In genomic region chr9:133357656-133358055, GRCh38 we compare ENCODE assay signal across 11 cellular contexts. TPM values are rescaled to one million over a fixed set of nuclear protein-coding genes. Genes with fewer than 3 reads are reported as not detected.
DNase-seq lines count a peak whose midpoint lies in the region; ATAC-seq, FAIRE-seq and TF ChIP-seq lines count a peak whose summit lies in the region.
"Had no signal": no experiment of that assay in that cellular context is flagged by ENCODE, and none has a peak within 500 bp of the region (broad histone marks: within the 10 kb centered on the region; RNA-seq: fewer than 3 reads in every experiment).

No MANE protein-coding gene starts in this region.

- no peaks in the 10 kb centered on the region for H3K9me3 ChIP-seq in A673 (ENCODE audit: low read depth, low read length, poor library complexity, severe bottlenecking)
- H3K9me3 ChIP-seq in kidney (ENCODE audit: control insufficient read depth in 1 of 2, low read length in 2 of 2) = no peaks in the 10 kb centered on the region
- H3K9me3 ChIP-seq in upper lobe of right lung = no peaks in the 10 kb centered on the region
- no peaks in the 10 kb centered on the region for H3K9me3 ChIP-seq in body of pancreas
- H3K9me3 ChIP-seq: suprapubic skin had no signal

- TF ChIP-seq POLR2A in body of pancreas (IDR thresholded peaks at IDR 0.05) = no peak

- H3K36me3 ChIP-seq in A673 (ENCODE audit: insufficient read depth, low read length, poor library complexity, severe bottlenecking) = peaks cover 29% of the 10 kb centered on the region
- H3K36me3 ChIP-seq in H7 (replicated peaks; ENCODE audit: control insufficient read depth, insufficient read depth, low read length) = peaks cover 18% of the 10 kb centered on the region
- peaks cover 5 to 30% of the 10 kb centered on the region in 2 donors for H3K36me3 ChIP-seq in kidney (ENCODE audit: control insufficient read depth in 1 of 2, insufficient read depth in 2 of 2, low read length in 2 of 2)
- H3K36me3 ChIP-seq in upper lobe of right lung = peaks cover 50% of the 10 kb centered on the region
- peaks cover 0 to 8% of the 10 kb centered on the region in 2 donors for H3K36me3 ChIP-seq in body of pancreas (replicated peaks in 1 of 2; ENCODE audit: insufficient read depth in 1 of 2, low read depth in 2 of 2)

- H3K27ac ChIP-seq in A673 (ENCODE audit: low read depth, low read length, poor library complexity, severe bottlenecking) (no peak overlapping the region), kidney (ENCODE audit: low read depth in 2 of 2, low read length in 2 of 2) (no peak overlapping the region), upper lobe of right lung (no peak overlapping the region), body of pancreas (no peak overlapping the region)

- peak overlapping the region; percentile 83 for H3K4me3 Mint-ChIP-seq in activated T-helper 1 cell treated with anti-CD3 and anti-CD28 coated beads, Interleukin-12 subunit alpha, Interleukin-12 subunit beta, Interleukin-2, Interleukin-4 antibody, amounts not matched to agents 30 ng/mL and 10 ng/mL and 1 ng/mL, durations not matched to agents 14 hours and 24 hours and 36 hours

- H3K4me3 ChIP-seq in A673 (ENCODE audit: low read depth, low read length, poor library complexity, severe bottlenecking) (peak overlapping the region; percentile 93), H7 (ENCODE audit: insufficient read depth, low read depth, low read length) (peak overlapping the region; percentile 81), kidney (ENCODE audit: low read length in 2 of 2) (peak overlapping the region; percentile 49 to 90), upper lobe of right lung (no peak overlapping the region), body of pancreas (no peak overlapping the region)

- H3K4me1 ChIP-seq in A673 (ENCODE audit: insufficient read depth, low read length, poor library complexity, severe bottlenecking) = peaks cover 19% of the 10 kb centered on the region
- peaks cover 4 to 30% of the 10 kb centered on the region in 2 donors for H3K4me1 ChIP-seq in kidney (ENCODE audit: control insufficient read depth in 1 of 2, insufficient read depth in 1 of 2, low read depth in 1 of 2, low read length in 2 of 2)
- H3K4me1 ChIP-seq in upper lobe of right lung = peaks cover 18% of the 10 kb centered on the region
- H3K4me1 ChIP-seq in body of pancreas = peaks cover 49% of the 10 kb centered on the region

- CTCF ChIA-PET in A673 (lab: Charles Lee) = no interaction called here

- no peaks in the 10 kb centered on the region for H3K27me3 Mint-ChIP-seq in activated T-helper 1 cell treated with anti-CD3 and anti-CD28 coated beads, Interleukin-12 subunit alpha, Interleukin-12 subunit beta, Interleukin-2, Interleukin-4 antibody, amounts not matched to agents 30 ng/mL and 10 ng/mL and 1 ng/mL, durations not matched to agents 14 hours and 24 hours and 36 hours (ENCODE audit: insufficient read depth)

- BruUV-seq in A673 (replicated peaks; lab: Mats Ljungman, UMichigan) = no TSS peak

- H3K4me1 Mint-ChIP-seq in activated T-helper 1 cell treated with anti-CD3 and anti-CD28 coated beads, Interleukin-12 subunit alpha, Interleukin-12 subunit beta, Interleukin-2, Interleukin-4 antibody, amounts not matched to agents 30 ng/mL and 10 ng/mL and 1 ng/mL, durations not matched to agents 14 hours and 24 hours and 36 hours (ENCODE audit: low read depth) = peaks cover 43% of the 10 kb centered on the region

- no peak overlapping the region for H3K9ac ChIP-seq in kidney (ENCODE audit: low read length in 2 of 2)

- FAIRE-seq in kidney (lab: Jason Lieb, UNC) = no peak

- DNase-seq in A673 (ENCODE audit: low spot score) = no peak
- no peak for DNase-seq in H7
- DNase-seq in activated T-helper 1 cell treated with anti-CD3 and anti-CD28 coated beads, Interleukin-12 subunit alpha, Interleukin-12 subunit beta, Interleukin-2, Interleukin-4 antibody, amounts not matched to agents 30 ng/mL and 10 ng/mL and 1 ng/mL, durations not matched to agents 14 hours and 24 hours and 36 hours (ENCODE audit: low spot score) = no peak
- no peak for DNase-seq in kidney
- DNase-seq in upper lobe of right lung = no peak
- DNase-seq in NCI-H2107 (lab: John Stamatoyannopoulos, UW) = no peak
- no peak for DNase-seq in body of pancreas
- DNase-seq: activated CD4-positive, alpha-beta T cell treated with anti-CD3 and anti-CD28 coated beads for 48 hours; DMS79 had no signal

- ATAC-seq in upper lobe of right lung = no peak
- ATAC-seq in GM19463 (IDR thresholded peaks at IDR 0.05; ENCODE audit: unreplicated experiment) = no peak
- ATAC-seq in body of pancreas = no peak

- intact Hi-C loops in A673 (cut with micrococcal nuclease; ENCODE audit: unreplicated experiment) (no loop called here), kidney (cut with DNase I) (no loop called here), upper lobe of right lung (cut with DNase I) (no loop called here), body of pancreas (cut with DNase I) (no loop called here)
- intact Hi-C loops in activated T-helper 1 cell treated with anti-CD3 and anti-CD28 coated beads, Interleukin-12 subunit alpha, Interleukin-12 subunit beta, Interleukin-2, Interleukin-4 antibody, amounts not matched to agents 30 ng/mL and 10 ng/mL and 1 ng/mL, durations not matched to agents 14 hours and 24 hours and 36 hours (cut with micrococcal nuclease) = no loop called here

- H3K9me3 Mint-ChIP-seq in activated T-helper 1 cell treated with anti-CD3 and anti-CD28 coated beads, Interleukin-12 subunit alpha, Interleukin-12 subunit beta, Interleukin-2, Interleukin-4 antibody, amounts not matched to agents 30 ng/mL and 10 ng/mL and 1 ng/mL, durations not matched to agents 14 hours and 24 hours and 36 hours = no peaks in the 10 kb centered on the region

- POLR2A ChIA-PET in A673 (lab: Charles Lee; ENCODE audit: low non-redundant PET) = no interaction called here

- H3K27ac Mint-ChIP-seq in activated T-helper 1 cell treated with anti-CD3 and anti-CD28 coated beads, Interleukin-12 subunit alpha, Interleukin-12 subunit beta, Interleukin-2, Interleukin-4 antibody, amounts not matched to agents 30 ng/mL and 10 ng/mL and 1 ng/mL, durations not matched to agents 14 hours and 24 hours and 36 hours = peak overlapping the region; percentile 40

- H3K36me3 Mint-ChIP-seq in activated T-helper 1 cell treated with anti-CD3 and anti-CD28 coated beads, Interleukin-12 subunit alpha, Interleukin-12 subunit beta, Interleukin-2, Interleukin-4 antibody, amounts not matched to agents 30 ng/mL and 10 ng/mL and 1 ng/mL, durations not matched to agents 14 hours and 24 hours and 36 hours (ENCODE audit: low read depth) = peaks cover 30% of the 10 kb centered on the region

- 76 to 79% methylated on average over 3 to 14 of the region's 14 CpGs for WGBS in body of pancreas, 2 donors

- TF ChIP-seq CTCF in A673 (conservative IDR thresholded peaks at IDR 0.05; ENCODE audit: low read depth, low read length) (no peak), kidney (IDR thresholded peaks at IDR 0.05; ENCODE audit: borderline replicate concordance, extremely low read depth, insufficient read depth) (no peak), upper lobe of right lung (IDR thresholded peaks at IDR 0.05) (no peak), body of pancreas (IDR thresholded peaks at IDR 0.05) (no peak)

- H3K27me3 ChIP-seq in A673 (replicated peaks; ENCODE audit: insufficient read depth, low read depth, low read length, poor library complexity) (no peaks in the 10 kb centered on the region), H7 (ENCODE audit: control insufficient read depth, insufficient read depth, low read length) (no peaks in the 10 kb centered on the region), upper lobe of right lung (no peaks in the 10 kb centered on the region), body of pancreas (no peaks in the 10 kb centered on the region)
- H3K27me3 ChIP-seq: suprapubic skin had no signal

RNA-seq across cellular contexts. Expression of gene SURF2, which starts 1.3 kb away (rescaled TPM):
- total RNA-seq in A673 (2021) (35.0 and 42.0 TPM in 2 replicates), kidney (23.5 TPM), upper lobe of right lung (12.0 TPM), body of pancreas (10 to 100 TPM; 20.0 to 27.0 TPM)
- 25.8 and 28.1 TPM in 2 replicates for total RNA-seq in H7 (2014; rRNA removed; shearing (Covaris generic))
- total RNA-seq in activated T-helper 1 cell treated with anti-CD3 and anti-CD28 coated beads, Interleukin-12 subunit alpha, Interleukin-12 subunit beta, Interleukin-2, Interleukin-4 antibody, amounts not matched to agents 30 ng/mL and 10 ng/mL and 1 ng/mL, durations not matched to agents 14 hours and 24 hours and 36 hours = 28.6 and 30.9 TPM in 2 replicates
- 61.2 TPM for polyA plus RNA-seq in kidney (ENCODE audit: insufficient read depth, low read depth, low replicate concordance)

RNA-seq across cellular contexts. Expression of gene SURF1, which starts 1.4 kb away (rescaled TPM):
- total RNA-seq in A673 (2021) (41.6 and 53.3 TPM in 2 replicates), kidney (45.0 TPM), upper lobe of right lung (43.9 TPM), body of pancreas (10 to 100 TPM; 31.0 to 43.1 TPM)
- 30.6 and 31.8 TPM in 2 replicates for total RNA-seq in H7 (2014; rRNA removed; shearing (Covaris generic))
- total RNA-seq in activated T-helper 1 cell treated with anti-CD3 and anti-CD28 coated beads, Interleukin-12 subunit alpha, Interleukin-12 subunit beta, Interleukin-2, Interleukin-4 antibody, amounts not matched to agents 30 ng/mL and 10 ng/mL and 1 ng/mL, durations not matched to agents 14 hours and 24 hours and 36 hours = 36.3 and 37.7 TPM in 2 replicates
- polyA plus RNA-seq in kidney (ENCODE audit: insufficient read depth, low read depth, low replicate concordance) = 165 TPM

RNA-seq across cellular contexts. Expression of gene RPL7A, which starts 9.6 kb away (rescaled TPM):
- total RNA-seq in A673 (2021) (1,920 and 1,940 TPM in 2 replicates), kidney (1,502 TPM), upper lobe of right lung (1,380 TPM), body of pancreas (1,000 to 10,000 TPM; 1,478 to 1,480 TPM)
- 2,813 and 2,948 TPM in 2 replicates for total RNA-seq in H7 (2014; rRNA removed; shearing (Covaris generic))
- total RNA-seq in activated T-helper 1 cell treated with anti-CD3 and anti-CD28 coated beads, Interleukin-12 subunit alpha, Interleukin-12 subunit beta, Interleukin-2, Interleukin-4 antibody, amounts not matched to agents 30 ng/mL and 10 ng/mL and 1 ng/mL, durations not matched to agents 14 hours and 24 hours and 36 hours = 2,401 and 2,463 TPM in 2 replicates
- 2,097 TPM for polyA plus RNA-seq in kidney (ENCODE audit: insufficient read depth, low read depth, low replicate concordance)

RNA-seq across cellular contexts. Expression of gene MED22, which starts 9.7 kb away (rescaled TPM):
- total RNA-seq in A673 (2021) (46.2 and 49.6 TPM in 2 replicates), kidney (32.7 TPM), upper lobe of right lung (25.8 TPM), body of pancreas (10 to 100 TPM; 15.8 to 16.3 TPM)
- 61.0 and 64.6 TPM in 2 replicates for total RNA-seq in H7 (2014; rRNA removed; shearing (Covaris generic))
- 37.9 and 40.5 TPM in 2 replicates for total RNA-seq in activated T-helper 1 cell treated with anti-CD3 and anti-CD28 coated beads, Interleukin-12 subunit alpha, Interleukin-12 subunit beta, Interleukin-2, Interleukin-4 antibody, amounts not matched to agents 30 ng/mL and 10 ng/mL and 1 ng/mL, durations not matched to agents 14 hours and 24 hours and 36 hours
- polyA plus RNA-seq in kidney (ENCODE audit: insufficient read depth, low read depth, low replicate concordance) = 24.6 TPM

RNA-seq across cellular contexts. Expression of gene SURF4, which starts 18.2 kb away (rescaled TPM):
- 201 and 214 TPM in 2 replicates for total RNA-seq in A673 (2021)
- total RNA-seq in H7 (2014; rRNA removed; shearing (Covaris generic)) = 174 and 181 TPM in 2 replicates
- total RNA-seq in activated T-helper 1 cell treated with anti-CD3 and anti-CD28 coated beads, Interleukin-12 subunit alpha, Interleukin-12 subunit beta, Interleukin-2, Interleukin-4 antibody, amounts not matched to agents 30 ng/mL and 10 ng/mL and 1 ng/mL, durations not matched to agents 14 hours and 24 hours and 36 hours = 236 and 242 TPM in 2 replicates
- total RNA-seq in kidney = 138 TPM
- polyA plus RNA-seq in kidney (ENCODE audit: insufficient read depth, low read depth, low replicate concordance) = 121 TPM
- 142 TPM for total RNA-seq in upper lobe of right lung
- 100 to 1,000 TPM in 1 of 2 donors, 10 to 100 TPM in 1; 93.9 to 109 TPM for total RNA-seq in body of pancreas

Comparison
In these comparisons a context has a peak if more than half of its experiments do, and no peak if none do; other contexts are left out.
1. H3K4me3 ChIP-seq: peak in A673 (single experiment), H7 (single experiment) and kidney (2 of 2); none in upper lobe of right lung (single experiment) and body of pancreas (0 of 2).